13 cellular contexts compared by ENCODE assay signal in the genomic region with DNA sequence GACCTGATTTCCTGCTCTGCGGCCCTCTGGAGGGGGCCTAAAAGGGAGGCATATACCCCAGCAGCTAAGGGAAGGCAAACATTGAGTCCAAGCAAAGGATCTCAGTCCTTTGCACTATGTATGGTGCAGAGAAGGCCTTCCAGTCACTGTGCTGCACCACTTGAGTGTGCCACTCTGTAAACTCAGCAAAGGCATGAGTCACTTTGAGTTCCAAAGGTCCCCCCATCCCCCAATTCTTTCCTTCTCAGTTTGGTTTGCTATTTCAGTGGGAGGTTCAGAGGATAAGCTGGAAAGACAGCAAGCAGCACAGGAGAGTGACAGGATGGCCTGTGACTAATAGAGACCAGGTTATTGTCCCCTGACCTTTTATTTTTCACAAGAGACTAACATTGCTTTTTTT.
DNase-seq lines count a peak whose midpoint lies in the region; ATAC-seq, FAIRE-seq and TF ChIP-seq lines count a peak whose summit lies in the region.
"Had no signal": no experiment of that assay in that cellular context is flagged by ENCODE, and none has a peak within 500 bp of the region (broad histone marks: within the 10 kb centered on the region; RNA-seq: fewer than 3 reads in every experiment).

No MANE protein-coding gene starts in this region.

- H4K91ac ChIP-seq in IMR-90 (ENCODE audit: insufficient read depth, low read depth, low read length), result no peak overlapping the region

- H3K79me1 ChIP-seq in IMR-90 (ENCODE audit: low read depth in 1 of 2, low read length in 2 of 2), result no peaks in the 10 kb centered on the region

- H3K27ac ChIP-seq in IMR-90 (ENCODE audit: insufficient read depth, low read length) (no peak overlapping the region), mesodermal cell (ENCODE audit: low read depth, low read length, severe bottlenecking) (peak overlapping the region; percentile 57), esophagus squamous epithelium (no peak overlapping the region)
- H3K27ac ChIP-seq: right atrium auricular region had no signal

- no peak overlapping the region for H2BK120ac ChIP-seq in IMR-90 (ENCODE audit: low read depth, low read length)

- no peaks in the 10 kb centered on the region for H3K4me1 Mint-ChIP-seq in stimulated activated effector memory CD8-positive, alpha-beta T cell treated with anti-CD3 and anti-CD28 coated beads, Interleukin-12 subunit alpha, Interleukin-12 subunit beta, amount 100 ng/mL, for 72 hours

- H4K20me1 ChIP-seq in IMR-90 (ENCODE audit: insufficient read depth, low read length), result no peaks in the 10 kb centered on the region

- DNase-seq in DMS53 (lab: John Stamatoyannopoulos, UW) (peak; percentile 91), IMR-90 (peak; percentile 45), bronchial epithelial cell (ENCODE audit: low read depth) (peak; percentile 44), esophagus squamous epithelium (lab: John Stamatoyannopoulos, UW) (no peak)
- no peak for DNase-seq in stimulated activated effector memory CD8-positive, alpha-beta T cell treated with anti-CD3 and anti-CD28 coated beads, Interleukin-12 subunit alpha, Interleukin-12 subunit beta, amount 100 ng/mL, for 72 hours (ENCODE audit: low spot score in 2 of 2)
- DNase-seq: activated CD4-positive, alpha-beta T cell treated with anti-CD3 and anti-CD28 coated beads for 48 hours; CD4-positive, alpha-beta T cell; SHP77 had no signal

- H3K23ac ChIP-seq in IMR-90 (ENCODE audit: low read depth, low read length), result no peak overlapping the region

- dilution Hi-C loops in IMR-90 (cut with HindIII; ENCODE audit: low sequenced_read_pairs, unreplicated experiment), result no loop called here

- no peak overlapping the region for H2BK5ac ChIP-seq in IMR-90 (ENCODE audit: low read depth, low read length, poor library complexity, severe bottlenecking)

- BruUV-seq in IMR-90 (replicated peaks; lab: Mats Ljungman, UMichigan), result no TSS peak

- no peak overlapping the region for H3K4ac ChIP-seq in IMR-90 (ENCODE audit: low read depth, low read length)

- H2AK9ac ChIP-seq in IMR-90 (replicated peaks; ENCODE audit: low read depth, low read length, poor library complexity), result no peak overlapping the region

- H3K9ac ChIP-seq in IMR-90 (ENCODE audit: low read depth, low read length), result no peak overlapping the region

- no peak for FAIRE-seq in bronchial epithelial cell (lab: Jason Lieb, UNC)
- FAIRE-seq: GM12891 had no signal

- POLR2A ChIA-PET in IMR-90 (lab: Charles Lee; ENCODE audit: unreplicated experiment), result no interaction called here

- CTCF ChIA-PET in IMR-90 (lab: Yijun Ruan, JAX), result interaction anchor here (0.5 kb wide), 1 partner anchor 18 kb away, joined by 3 read pairs; no protein-coding TSS in a partner anchor

- no peaks in the 10 kb centered on the region for H3K36me3 ChIP-seq in IMR-90 (ENCODE audit: control insufficient read depth, insufficient read depth, low read length)
- no peaks in the 10 kb centered on the region for H3K36me3 ChIP-seq in bronchial epithelial cell (ENCODE audit: control insufficient read depth, insufficient read depth, low read length)
- no peaks in the 10 kb centered on the region for H3K36me3 ChIP-seq in mesodermal cell (ENCODE audit: control insufficient read depth, insufficient read depth, low read length)
- H3K36me3 ChIP-seq in esophagus squamous epithelium, result no peaks in the 10 kb centered on the region
- H3K36me3 ChIP-seq: right atrium auricular region had no signal

- intact Hi-C loops in IMR-90 (cut with micrococcal nuclease), result no loop called here
- intact Hi-C loops in esophagus squamous epithelium (cut with DNase I), result no loop called here

- TF ChIP-seq CTCF in IMR-90 (conservative IDR thresholded peaks at IDR 0.05; ENCODE audit: low read depth, low read length) (no peak), bronchial epithelial cell (IDR thresholded peaks at IDR 0.05; ENCODE audit: insufficient read depth, low read length, severe bottlenecking) (no peak), esophagus squamous epithelium (IDR thresholded peaks at IDR 0.05) (no peak)

- H3K9me3 ChIP-seq in IMR-90 (ENCODE audit: control insufficient read depth, insufficient read depth, low read length), result no peaks in the 10 kb centered on the region
- no peaks in the 10 kb centered on the region for H3K9me3 ChIP-seq in mesodermal cell (ENCODE audit: control insufficient read depth, low read length)
- H3K9me3 ChIP-seq in esophagus squamous epithelium, result no peaks in the 10 kb centered on the region
- H3K9me3 ChIP-seq: right atrium auricular region had no signal

- H3K36me3 Mint-ChIP-seq in stimulated activated effector memory CD8-positive, alpha-beta T cell treated with anti-CD3 and anti-CD28 coated beads, Interleukin-12 subunit alpha, Interleukin-12 subunit beta, amount 100 ng/mL, for 72 hours, result no peaks in the 10 kb centered on the region

- H4K5ac ChIP-seq in IMR-90 (ENCODE audit: low read depth, low read length), result no peak overlapping the region

- no peak overlapping the region for H3K27ac Mint-ChIP-seq in stimulated activated effector memory CD8-positive, alpha-beta T cell treated with anti-CD3 and anti-CD28 coated beads, Interleukin-12 subunit alpha, Interleukin-12 subunit beta, amount 100 ng/mL, for 72 hours
- H3K27ac Mint-ChIP-seq: CD4-positive, alpha-beta T cell had no signal

- peak; percentile 95 for ATAC-seq in IMR-90 (ENCODE audit: low read depth)
- ATAC-seq in HG03565 (IDR thresholded peaks at IDR 0.05; ENCODE audit: unreplicated experiment), result no peak
- no peak for ATAC-seq in stimulated activated effector memory CD8-positive, alpha-beta T cell treated with anti-CD3 and anti-CD28 coated beads, Interleukin-12 subunit alpha, Interleukin-12 subunit beta, amount 100 ng/mL, for 72 hours
- ATAC-seq in GM21515 (IDR thresholded peaks at IDR 0.05; ENCODE audit: unreplicated experiment), result no peak

- no peak overlapping the region for H2AK5ac ChIP-seq in IMR-90 (ENCODE audit: low read depth, low read length)

- H2BK15ac ChIP-seq in IMR-90 (ENCODE audit: low read depth, low read length), result no peak overlapping the region

- TF ChIP-seq RAD21 in IMR-90 (IDR thresholded peaks at IDR 0.05; ENCODE audit: low read length), result no peak

- H3K4me1 ChIP-seq in IMR-90 (ENCODE audit: control insufficient read depth, insufficient read depth, low read length) (peaks cover 2% of the 10 kb centered on the region; the same call in 1 of the 2 replicates), mesodermal cell (ENCODE audit: control insufficient read depth, insufficient read depth, low read length, poor library complexity, severe bottlenecking) (no peaks in the 10 kb centered on the region), esophagus squamous epithelium (no peaks in the 10 kb centered on the region)
- H3K4me1 ChIP-seq: right atrium auricular region had no signal

- H2BK20ac ChIP-seq in IMR-90 (ENCODE audit: low read depth, low read length), result no peak overlapping the region

- no peaks in the 10 kb centered on the region for H3K9me3 Mint-ChIP-seq in stimulated activated effector memory CD8-positive, alpha-beta T cell treated with anti-CD3 and anti-CD28 coated beads, Interleukin-12 subunit alpha, Interleukin-12 subunit beta, amount 100 ng/mL, for 72 hours

- H3K4me3 Mint-ChIP-seq in stimulated activated effector memory CD8-positive, alpha-beta T cell treated with anti-CD3 and anti-CD28 coated beads, Interleukin-12 subunit alpha, Interleukin-12 subunit beta, amount 100 ng/mL, for 72 hours, result no peak overlapping the region
- H3K4me3 Mint-ChIP-seq: CD4-positive, alpha-beta T cell had no signal

- H3K14ac ChIP-seq in IMR-90 (replicated peaks; ENCODE audit: low read depth, low read length), result no peak overlapping the region

- H3K4me3 ChIP-seq in IMR-90 (ENCODE audit: insufficient read depth, low read depth, low read length) (no peak overlapping the region), bronchial epithelial cell (ENCODE audit: low read depth, low read length) (no peak overlapping the region), mesodermal cell (ENCODE audit: extremely low read depth, insufficient read depth, low read length, poor library complexity, severe bottlenecking) (no peak overlapping the region), esophagus squamous epithelium (no peak overlapping the region)
- H3K4me3 ChIP-seq: right atrium auricular region had no signal

- H3K27me3 ChIP-seq in IMR-90 (ENCODE audit: control insufficient read depth, insufficient read depth, low read length), result no peaks in the 10 kb centered on the region
- H3K27me3 ChIP-seq in bronchial epithelial cell (ENCODE audit: control insufficient read depth, insufficient read depth, low read length), result no peaks in the 10 kb centered on the region
- no peaks in the 10 kb centered on the region for H3K27me3 ChIP-seq in esophagus squamous epithelium
- H3K27me3 ChIP-seq: right atrium auricular region had no signal

- no peak overlapping the region for H3K4me2 ChIP-seq in IMR-90 (ENCODE audit: low read depth, low read length)

- no peak overlapping the region for H3K56ac ChIP-seq in IMR-90 (ENCODE audit: extremely low read depth, insufficient read depth, low read length)

- H3K9me1 ChIP-seq in IMR-90 (ENCODE audit: insufficient read depth, low read length), result no peaks in the 10 kb centered on the region; the same call in 1 of the 2 replicates

- no CpG with 5 or more reads among the region's 1 CpG for WGBS in IMR-90 (ENCODE audit: extremely low coverage in 2 of 2, insufficient read length in 1 of 2), 2 experiments
- WGBS in mesodermal cell (ENCODE audit: insufficient coverage in 2 of 2), 2 experiments, result 60 to 71% methylated on average over 1 of the region's 1 CpG
- 78 to 92% methylated on average over 1 of the region's 1 CpG for WGBS in esophagus squamous epithelium, 2 donors

- in situ Hi-C loops in IMR-90 (cut with MboI; ENCODE audit: low sequenced_read_pairs), result no loop called here

- H4K8ac ChIP-seq in IMR-90 (ENCODE audit: low read depth in 2 of 2, low read length in 2 of 2), result no peak overlapping the region

- no peak overlapping the region for H3K18ac ChIP-seq in IMR-90 (ENCODE audit: low read depth, low read length)

- peak overlapping the region; percentile 33 for H2AFZ ChIP-seq in IMR-90 (replicated peaks; ENCODE audit: low read length, poor library complexity)

- TF ChIP-seq POLR2A in IMR-90 (IDR thresholded peaks at IDR 0.05; ENCODE audit: low read depth, low read length) (no peak), esophagus squamous epithelium (IDR thresholded peaks at IDR 0.05) (no peak)

TF ChIP-seq in IMR-90, 13 proteins besides CTCF, POLR2A, EP300 and RAD21:
- TF ChIP-seq FOS (IDR thresholded peaks at IDR 0.05; ENCODE audit: low read depth, low read length), result 0 out of 2 replicates have a peak, but pooled peaks have one; percentile 10
- no peak for TF ChIP-seq SMC3 (IDR thresholded peaks at IDR 0.05; ENCODE audit: low read depth, low read length)
TF ChIP-seq in IMR-90: peak in this region for 1.

Comparison
In these comparisons a context has a peak if more than half of its experiments do, and no peak if none do; other contexts are left out.
1. DNase-seq: peak in DMS53 (single experiment), IMR-90 (single experiment) and bronchial epithelial cell (single experiment); none in stimulated activated effector memory CD8-positive, alpha-beta T cell treated with anti-CD3 and anti-CD28 coated beads, Interleukin-12 subunit alpha, Interleukin-12 subunit beta, amount 100 ng/mL, for 72 hours (0 of 2) and esophagus squamous epithelium (single experiment).